ENCODE assay signal across 20 cellular contexts in the genomic region with DNA sequence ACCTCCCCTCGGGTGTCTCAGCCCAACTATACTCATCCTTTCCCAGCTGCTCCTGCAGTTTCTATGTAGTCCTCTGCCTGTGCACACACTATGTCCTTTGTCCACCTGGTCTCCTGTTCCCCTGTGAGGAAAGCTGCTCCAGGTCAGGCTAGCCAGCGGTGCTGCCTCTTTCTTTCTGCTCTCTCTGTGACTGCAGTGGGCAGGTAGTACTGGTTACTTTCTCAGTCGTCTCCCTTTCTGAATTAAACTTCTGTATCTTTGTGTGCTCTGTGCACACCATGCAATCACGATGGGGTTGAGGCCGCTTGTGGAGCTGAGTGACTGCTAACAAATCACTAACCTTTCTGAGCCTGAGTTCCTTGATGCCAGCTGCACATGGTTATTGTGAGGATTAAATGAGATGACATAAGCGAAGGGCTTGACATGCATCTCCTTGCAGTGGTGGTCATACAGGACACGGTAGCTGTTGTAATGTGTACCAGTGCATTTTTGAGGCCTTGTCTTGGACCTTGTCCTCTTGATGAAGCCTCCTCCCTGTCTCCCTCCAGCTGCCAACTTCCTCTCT. TPM values are rescaled to one million over a fixed set of nuclear protein-coding genes. Genes with fewer than 3 reads are reported as not detected.
A peak's percentile ranks its signal among the peaks of the same experiment; 100 is the strongest.
DNase-seq lines count a peak whose midpoint lies in the region; TF ChIP-seq lines count a peak whose summit lies in the region.
"Had no signal": no experiment of that assay in that cellular context is flagged by ENCODE, and none has a peak within 500 bp of the region (broad histone marks: within the 10 kb centered on the region; RNA-seq: fewer than 3 reads in every experiment).

No MANE protein-coding gene starts in this region.

- H3K27me3 Mint-ChIP-seq in CD14-positive monocyte (ENCODE audit: low read depth in 3 of 3) (peaks cover 0 to 5% (median 4%) of the 10 kb centered on the region in 3 donors), glutamatergic neuron (ENCODE audit: unreplicated experiment) (peaks cover 5% of the 10 kb centered on the region)
- H3K27me3 Mint-ChIP-seq: activated T-helper 17 cell treated with anti-CD3 and anti-CD28 coated beads, Interleukin-2, amount 50 U/mL, for 72 hours; CD4-positive, CD25-positive, alpha-beta regulatory T cell had no signal

- H3K36me3 Mint-ChIP-seq in CD14-positive monocyte (peaks cover 7 to 14% of the 10 kb centered on the region in 2 donors), glutamatergic neuron (ENCODE audit: unreplicated experiment) (no peaks in the 10 kb centered on the region)
- H3K36me3 Mint-ChIP-seq: CD4-positive, CD25-positive, alpha-beta regulatory T cell had no signal

- no peak overlapping the region for H4K12ac ChIP-seq in trophoblast cell (ENCODE audit: low read depth, low read length)

- peaks cover 4% of the 10 kb centered on the region; the same call in 1 of the 2 replicates for H3F3A ChIP-seq in Loucy (ENCODE audit: low read depth)

- no peak overlapping the region for H3K4me3 ChIP-seq in Loucy (ENCODE audit: low read length, poor library complexity, severe bottlenecking)
- no peak overlapping the region for H3K4me3 ChIP-seq in trophoblast cell (ENCODE audit: low read depth, low read length)
- H3K4me3 ChIP-seq: SK-N-MC, smooth muscle cell, thoracic aorta had no signal

- no peak for TF ChIP-seq CTCF in CD14-positive monocyte (IDR thresholded peaks at IDR 0.05)
- no peak for TF ChIP-seq CTCF in Loucy (conservative IDR thresholded peaks at IDR 0.05; ENCODE audit: low read length)
- no peak for TF ChIP-seq CTCF in glutamatergic neuron (IDR thresholded peaks at IDR 0.05; ENCODE audit: partially characterized antibody, unreplicated experiment)

- H4K91ac ChIP-seq in trophoblast cell (ENCODE audit: low read depth, low read length), result no peak overlapping the region

- H3K9me3 ChIP-seq in Loucy (ENCODE audit: insufficient read depth, low read depth, low read length), result no peaks in the 10 kb centered on the region
- no peaks in the 10 kb centered on the region for H3K9me3 ChIP-seq in trophoblast cell (ENCODE audit: insufficient read depth, low read depth, low read length)
- H3K9me3 ChIP-seq: thoracic aorta had no signal

- no peak overlapping the region for H3K14ac ChIP-seq in trophoblast cell (ENCODE audit: low read length)

- H2BK12ac ChIP-seq in trophoblast cell (ENCODE audit: low read length), result no peak overlapping the region

- H3K9me2 ChIP-seq in Loucy (replicated peaks; ENCODE audit: low read depth, low read length), result no peaks in the 10 kb centered on the region

- no peak overlapping the region for H2BK5ac ChIP-seq in trophoblast cell (ENCODE audit: low read depth, low read length, poor library complexity)

- peak overlapping the region; percentile 74 for H3K18ac ChIP-seq in trophoblast cell (ENCODE audit: low read length)

- H3K4ac ChIP-seq in trophoblast cell (ENCODE audit: low read depth, low read length), result peak overlapping the region; percentile 29

- intact Hi-C loops in CD14-positive monocyte (cut with micrococcal nuclease), result loop anchor here (5.0 to 10.0 kb wide), 6 partner anchors 85 to 375 kb away; a partner anchor contains a TSS

- H3K9me3 Mint-ChIP-seq in CD14-positive monocyte (peaks cover 0 to 2% (median 0%) of the 10 kb centered on the region in 7 donors), glutamatergic neuron (ENCODE audit: unreplicated experiment) (peaks cover 6% of the 10 kb centered on the region)
- H3K9me3 Mint-ChIP-seq: activated T-helper 17 cell treated with anti-CD3 and anti-CD28 coated beads, Interleukin-2, amount 50 U/mL, for 72 hours; CD4-positive, CD25-positive, alpha-beta regulatory T cell had no signal

- peaks cover 39% of the 10 kb centered on the region for H3K4me1 Mint-ChIP-seq in CD14-positive monocyte
- H3K4me1 Mint-ChIP-seq in glutamatergic neuron (ENCODE audit: low read depth, unreplicated experiment), result peaks cover 38% of the 10 kb centered on the region

- no peaks in the 10 kb centered on the region for H3K27me3 ChIP-seq in Loucy (ENCODE audit: insufficient read depth, low read length, poor library complexity, severe bottlenecking)
- no peaks in the 10 kb centered on the region for H3K27me3 ChIP-seq in trophoblast cell (ENCODE audit: insufficient read depth, low read length)

- H2AK5ac ChIP-seq in trophoblast cell (ENCODE audit: low read length), result no peak overlapping the region

- H3K9ac ChIP-seq in Loucy (ENCODE audit: low read depth, low read length, poor library complexity, severe bottlenecking) (no peak overlapping the region), trophoblast cell (ENCODE audit: low read length) (no peak overlapping the region)
- H3K9ac ChIP-seq: KMS-11 had no signal

- H3K4me3 Mint-ChIP-seq in CD14-positive monocyte (no peak overlapping the region), glutamatergic neuron (ENCODE audit: unreplicated experiment) (peak overlapping the region; percentile 63)

- peaks cover 24% of the 10 kb centered on the region for H3K4me1 ChIP-seq in Loucy (ENCODE audit: insufficient read depth, low read length, poor library complexity, severe bottlenecking)
- H3K4me1 ChIP-seq in trophoblast cell (ENCODE audit: control insufficient read depth in 1 of 2, insufficient read depth in 2 of 2, low read length in 2 of 2), result peaks cover 7 to 8% of the 10 kb centered on the region in 2 experiments

- DNase-seq in CD14-positive monocyte (ENCODE audit: low spot score), result no peak
- no peak for DNase-seq in glutamatergic neuron
- no peak for DNase-seq in trophoblast cell
- no peak for DNase-seq in stimulated activated CD4-positive, alpha-beta T cell treated with anti-CD3 and anti-CD28 coated beads, Interleukin-2, amount 100 ng/mL, for 24 hours
- no peak for DNase-seq in NK-92 (lab: John Stamatoyannopoulos, UW; ENCODE audit: unreplicated experiment)
- no peak for DNase-seq in DMS153 treated with DMSO at 0.1 percent for 48 hours (lab: John Stamatoyannopoulos, UW; ENCODE audit: unreplicated experiment)
- DNase-seq in NCI-H146 (lab: John Stamatoyannopoulos, UW), result no peak
- DNase-seq: CD4-positive, CD25-positive, alpha-beta regulatory T cell; left ventricle myocardium superior; NCI-H1092 treated with DMSO at 0.1 percent for 48 hours; NCI-H69; PC-3; T1000 had no signal

- peaks cover 8% of the 10 kb centered on the region for H3K79me1 ChIP-seq in trophoblast cell (ENCODE audit: low read length)

- no peak overlapping the region for H3K23ac ChIP-seq in trophoblast cell (ENCODE audit: low read length)

- WGBS in trophoblast cell (ENCODE audit: extremely low coverage, insufficient coverage, insufficient read length), result no CpG with 5 or more reads among the region's 7 CpGs

- no peak overlapping the region for H2AFZ ChIP-seq in Loucy (ENCODE audit: low read length)
- no peak overlapping the region for H2AFZ ChIP-seq in trophoblast cell (ENCODE audit: insufficient read depth, low read length, poor library complexity)

- no peak overlapping the region for H4K8ac ChIP-seq in trophoblast cell (ENCODE audit: low read depth, low read length)

- H3K4me2 ChIP-seq in Loucy (ENCODE audit: low read depth, low read length, poor library complexity, severe bottlenecking) (peak overlapping the region; percentile 98), trophoblast cell (ENCODE audit: low read length) (no peak overlapping the region)
- H3K4me2 ChIP-seq: smooth muscle cell had no signal

- H4K20me1 ChIP-seq in Loucy (ENCODE audit: insufficient read depth, low read length, poor library complexity, severe bottlenecking), result peaks cover 16% of the 10 kb centered on the region

- H3K27ac ChIP-seq in trophoblast cell (ENCODE audit: low read depth, low read length), result no peak overlapping the region
- H3K27ac ChIP-seq: HL-60, KMS-11, SK-N-MC, thoracic aorta had no signal

- peaks cover 20% of the 10 kb centered on the region for H3K79me2 ChIP-seq in Loucy (ENCODE audit: insufficient read depth, low read length)
- peaks cover 6% of the 10 kb centered on the region for H3K79me2 ChIP-seq in trophoblast cell (ENCODE audit: control insufficient read depth, insufficient read depth, low read length, poor library complexity)

- H3K27ac Mint-ChIP-seq in CD14-positive monocyte (peak overlapping the region in 5 of 7 donors; percentile 32 to 72 (median 59)), glutamatergic neuron (ENCODE audit: unreplicated experiment) (peak overlapping the region; percentile 84)
- H3K27ac Mint-ChIP-seq: activated T-helper 17 cell treated with anti-CD3 and anti-CD28 coated beads, Interleukin-2, amount 50 U/mL, for 72 hours had no signal

- no peak overlapping the region for H2BK120ac ChIP-seq in trophoblast cell (ENCODE audit: insufficient read depth, low read length, poor library complexity)

- peaks cover 5% of the 10 kb centered on the region; the same call in 1 of the 2 replicates for H3K36me3 ChIP-seq in Loucy (ENCODE audit: insufficient read depth, low read length)
- H3K36me3 ChIP-seq in trophoblast cell (ENCODE audit: control insufficient read depth in 1 of 2, insufficient read depth in 2 of 2, low read length in 2 of 2), result peaks cover 3 to 5% of the 10 kb centered on the region in 2 experiments
- H3K36me3 ChIP-seq: thoracic aorta had no signal

RNA-seq across cellular contexts. Expression of a gene that starts 3.5 kb away (rescaled TPM):
- polyA plus RNA-seq in CD14-positive monocyte, result 1 to 10 TPM; 6.7 to 8.5 TPM
- 67.7 TPM for total RNA-seq in glutamatergic neuron (ENCODE audit: unreplicated experiment)
- 20.0 and 20.1 TPM in 2 replicates for polyA plus RNA-seq in trophoblast cell (2013)

RNA-seq across cellular contexts. Expression of a gene that starts 43.8 kb away (rescaled TPM):
- 100 to 1,000 TPM; 195 to 207 TPM for polyA plus RNA-seq in CD14-positive monocyte
- 302 TPM for total RNA-seq in glutamatergic neuron (ENCODE audit: unreplicated experiment)
- 334 and 340 TPM in 2 replicates for polyA plus RNA-seq in trophoblast cell (2013)

RNA-seq across cellular contexts. Expression of a gene that starts 44.1 kb away (rescaled TPM):
- polyA plus RNA-seq in CD14-positive monocyte, result 10 to 100 TPM; 50.4 to 69.9 TPM
- 216 TPM for total RNA-seq in glutamatergic neuron (ENCODE audit: unreplicated experiment)
- 771 and 822 TPM in 2 replicates for polyA plus RNA-seq in trophoblast cell (2013)
